In the genomic region with DNA sequence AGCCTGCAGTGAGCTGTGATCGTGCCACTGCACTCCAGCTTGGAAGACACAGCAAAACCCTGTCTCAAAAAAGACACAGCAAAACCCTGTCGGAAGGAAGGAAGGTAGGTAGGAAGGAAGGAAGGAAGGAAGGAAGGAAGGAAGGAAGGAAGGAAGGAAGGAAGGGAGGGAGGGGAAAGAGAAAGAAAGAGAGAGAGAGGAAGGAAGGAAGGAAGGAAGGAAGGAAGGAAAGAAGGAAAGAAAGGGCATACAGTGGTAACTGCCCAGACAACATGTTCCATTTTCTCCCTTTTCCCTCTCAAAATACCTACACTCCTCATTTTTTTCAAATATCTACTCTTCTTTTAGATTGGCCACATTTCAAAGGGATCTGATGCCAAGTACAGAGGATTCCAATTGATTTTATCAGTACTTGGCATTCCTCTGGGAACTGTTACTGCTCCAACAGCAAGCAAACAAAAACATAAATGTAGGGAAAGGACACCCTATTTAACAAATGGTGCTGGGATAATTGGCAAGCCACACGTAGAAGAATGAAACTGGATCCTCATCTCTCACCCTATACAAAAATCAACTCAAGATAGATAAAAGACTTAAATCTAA, we compare ENCODE assay signal across 2 cellular contexts.
TF ChIP-seq lines count a peak whose summit lies in the region.

No MANE protein-coding gene starts in this region.

TF ChIP-seq in SK-N-SH, 30 proteins besides CTCF, POLR2A, EP300 and RAD21:
- TF ChIP-seq NFIC (IDR thresholded peaks at IDR 0.05; ENCODE audit: borderline replicate concordance) = peak; percentile 25; the same call in 1 of the 2 replicates

TF ChIP-seq in HepG2, 621 proteins besides CTCF, POLR2A, EP300 and RAD21:
- 0 out of 2 replicates have a peak, but pooled peaks have one; percentile 54 for TF ChIP-seq PCBP1 (IDR thresholded peaks at IDR 0.05; ENCODE audit: borderline replicate concordance, low read depth, low read length)
- TF ChIP-seq HNRNPK (IDR thresholded peaks at IDR 0.05; ENCODE audit: low read depth, low read length, poor library complexity, severe bottlenecking) = peak; percentile 38
